ENCODE assay signal across 2 cellular contexts in genomic region chr10:100216006-100216405, GRCh38.
TF ChIP-seq lines count a peak whose summit lies in the region.

No MANE protein-coding gene starts in this region.

TF ChIP-seq in IMR-90, 13 proteins besides CTCF, POLR2A, EP300 and RAD21:
- TF ChIP-seq, protein P1, sequence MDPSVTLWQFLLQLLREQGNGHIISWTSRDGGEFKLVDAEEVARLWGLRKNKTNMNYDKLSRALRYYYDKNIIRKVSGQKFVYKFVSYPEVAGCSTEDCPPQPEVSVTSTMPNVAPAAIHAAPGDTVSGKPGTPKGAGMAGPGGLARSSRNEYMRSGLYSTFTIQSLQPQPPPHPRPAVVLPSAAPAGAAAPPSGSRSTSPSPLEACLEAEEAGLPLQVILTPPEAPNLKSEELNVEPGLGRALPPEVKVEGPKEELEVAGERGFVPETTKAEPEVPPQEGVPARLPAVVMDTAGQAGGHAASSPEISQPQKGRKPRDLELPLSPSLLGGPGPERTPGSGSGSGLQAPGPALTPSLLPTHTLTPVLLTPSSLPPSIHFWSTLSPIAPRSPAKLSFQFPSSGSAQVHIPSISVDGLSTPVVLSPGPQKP (IDR thresholded peaks at IDR 0.05; ENCODE audit: borderline replicate concordance, low read depth, low read length) = no peak
- TF ChIP-seq SMC3 (IDR thresholded peaks at IDR 0.05; ENCODE audit: low read depth, low read length) (no peak), NFE2L2 (IDR thresholded peaks at IDR 0.05; ENCODE audit: low read depth, low read length) (no peak), BHLHE40 (IDR thresholded peaks at IDR 0.05; ENCODE audit: low read depth, low read length) (no peak), MXI1 (IDR thresholded peaks at IDR 0.05; ENCODE audit: borderline replicate concordance, low read depth, low read length) (no peak), CEBPB (IDR thresholded peaks at IDR 0.05; ENCODE audit: low read depth, low read length) (no peak), MAZ (IDR thresholded peaks at IDR 0.05; ENCODE audit: borderline replicate concordance, low read depth, low read length) (no peak), MAFK (IDR thresholded peaks at IDR 0.05; ENCODE audit: low read depth, low read length) (no peak), FOS (IDR thresholded peaks at IDR 0.05; ENCODE audit: low read depth, low read length) (no peak), RFX5 (IDR thresholded peaks at IDR 0.05; ENCODE audit: low read depth, low read length) (no peak), CHD1 (IDR thresholded peaks at IDR 0.05; ENCODE audit: low read depth, low read length) (no peak), RCOR1 (IDR thresholded peaks at IDR 0.05; ENCODE audit: insufficient replicate concordance, low read length) (no peak)
- TF ChIP-seq, protein P2, sequence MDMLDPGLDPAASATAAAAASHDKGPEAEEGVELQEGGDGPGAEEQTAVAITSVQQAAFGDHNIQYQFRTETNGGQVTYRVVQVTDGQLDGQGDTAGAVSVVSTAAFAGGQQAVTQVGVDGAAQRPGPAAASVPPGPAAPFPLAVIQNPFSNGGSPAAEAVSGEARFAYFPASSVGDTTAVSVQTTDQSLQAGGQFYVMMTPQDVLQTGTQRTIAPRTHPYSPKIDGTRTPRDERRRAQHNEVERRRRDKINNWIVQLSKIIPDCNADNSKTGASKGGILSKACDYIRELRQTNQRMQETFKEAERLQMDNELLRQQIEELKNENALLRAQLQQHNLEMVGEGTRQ (IDR thresholded peaks at IDR 0.05; ENCODE audit: low read depth, low read length) = no peak

TF ChIP-seq in SK-N-SH treated with all-trans-retinoic acid at 6 μM for 48 hours, 23 proteins besides CTCF, POLR2A, EP300 and RAD21 (continued from another document):
- TF ChIP-seq CREB5 (CRISPR knock-in tag; IDR thresholded peaks at IDR 0.05; ENCODE audit: low read depth) (no peak), ZNF70 (CRISPR knock-in tag; IDR thresholded peaks at IDR 0.05) (no peak), ZC3H10 (CRISPR knock-in tag; IDR thresholded peaks at IDR 0.05) (no peak), ZNF565 (CRISPR knock-in tag; conservative IDR thresholded peaks at IDR 0.05; ENCODE audit: low read depth) (no peak), ARNTL (CRISPR knock-in tag; IDR thresholded peaks at IDR 0.05; ENCODE audit: borderline replicate concordance, low read depth) (no peak)
- TF ChIP-seq, protein P3, sequence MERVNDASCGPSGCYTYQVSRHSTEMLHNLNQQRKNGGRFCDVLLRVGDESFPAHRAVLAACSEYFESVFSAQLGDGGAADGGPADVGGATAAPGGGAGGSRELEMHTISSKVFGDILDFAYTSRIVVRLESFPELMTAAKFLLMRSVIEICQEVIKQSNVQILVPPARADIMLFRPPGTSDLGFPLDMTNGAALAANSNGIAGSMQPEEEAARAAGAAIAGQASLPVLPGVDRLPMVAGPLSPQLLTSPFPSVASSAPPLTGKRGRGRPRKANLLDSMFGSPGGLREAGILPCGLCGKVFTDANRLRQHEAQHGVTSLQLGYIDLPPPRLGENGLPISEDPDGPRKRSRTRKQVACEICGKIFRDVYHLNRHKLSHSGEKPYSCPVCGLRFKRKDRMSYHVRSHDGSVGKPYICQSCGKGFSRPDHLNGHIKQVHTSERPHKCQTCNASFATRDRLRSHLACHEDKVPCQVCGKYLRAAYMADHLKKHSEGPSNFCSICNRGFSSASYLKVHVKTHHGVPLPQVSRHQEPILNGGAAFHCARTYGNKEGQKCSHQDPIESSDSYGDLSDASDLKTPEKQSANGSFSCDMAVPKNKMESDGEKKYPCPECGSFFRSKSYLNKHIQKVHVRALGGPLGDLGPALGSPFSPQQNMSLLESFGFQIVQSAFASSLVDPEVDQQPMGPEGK (CRISPR knock-in tag; IDR thresholded peaks at IDR 0.05; ENCODE audit: borderline replicate concordance) = no peak
- TF ChIP-seq, protein P4, sequence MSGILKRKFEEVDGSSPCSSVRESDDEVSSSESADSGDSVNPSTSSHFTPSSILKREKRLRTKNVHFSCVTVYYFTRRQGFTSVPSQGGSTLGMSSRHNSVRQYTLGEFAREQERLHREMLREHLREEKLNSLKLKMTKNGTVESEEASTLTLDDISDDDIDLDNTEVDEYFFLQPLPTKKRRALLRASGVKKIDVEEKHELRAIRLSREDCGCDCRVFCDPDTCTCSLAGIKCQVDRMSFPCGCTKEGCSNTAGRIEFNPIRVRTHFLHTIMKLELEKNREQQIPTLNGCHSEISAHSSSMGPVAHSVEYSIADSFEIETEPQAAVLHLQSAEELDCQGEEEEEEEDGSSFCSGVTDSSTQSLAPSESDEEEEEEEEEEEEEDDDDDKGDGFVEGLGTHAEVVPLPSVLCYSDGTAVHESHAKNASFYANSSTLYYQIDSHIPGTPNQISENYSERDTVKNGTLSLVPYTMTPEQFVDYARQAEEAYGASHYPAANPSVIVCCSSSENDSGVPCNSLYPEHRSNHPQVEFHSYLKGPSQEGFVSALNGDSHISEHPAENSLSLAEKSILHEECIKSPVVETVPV (CRISPR knock-in tag; IDR thresholded peaks at IDR 0.05) = no peak
